24 cellular contexts compared by ENCODE assay signal in the genomic region with DNA sequence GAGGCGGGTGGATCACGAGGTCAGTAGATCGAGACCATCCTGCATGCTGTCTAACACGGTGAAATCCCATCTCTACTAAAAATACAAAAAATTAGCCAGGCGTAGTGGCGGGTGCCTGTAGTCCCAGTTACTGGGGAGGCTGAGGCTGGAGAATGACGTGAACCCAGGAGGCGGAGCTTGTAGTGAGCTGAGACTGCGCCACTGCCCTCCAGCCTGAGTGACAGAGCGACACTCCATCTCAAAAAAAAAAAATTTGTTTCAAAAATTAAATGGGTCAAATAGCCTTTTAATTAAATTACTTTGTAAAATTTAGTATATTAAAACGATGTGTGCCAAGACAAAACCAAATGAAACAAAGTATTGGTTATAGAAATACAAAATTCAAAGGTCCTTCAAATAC. TPM values are rescaled to one million over a fixed set of nuclear protein-coding genes. Genes with fewer than 3 reads are reported as not detected.
DNase-seq lines count a peak whose midpoint lies in the region; FAIRE-seq and TF ChIP-seq lines count a peak whose summit lies in the region.
"Had no signal": no experiment of that assay in that cellular context is flagged by ENCODE, and none has a peak within 500 bp of the region (broad histone marks: within the 10 kb centered on the region; RNA-seq: fewer than 3 reads in every experiment).

No MANE protein-coding gene starts in this region.

- in situ Hi-C loops in GM23248 (cut with MboI): no loop called here
- in situ Hi-C loops in GM13977 (cut with MboI; ENCODE audit: low pct_unique_long_range_greater_than_20kb, low sequenced_read_pairs, unreplicated experiment): no loop called here

- no TSS peak for BruUV-seq in endothelial cell of umbilical vein (replicated peaks; lab: Mats Ljungman, UMichigan)

- no peak overlapping the region for H3K27ac ChIP-seq in GM23248
- H3K27ac ChIP-seq in endothelial cell of umbilical vein (ENCODE audit: insufficient read depth, low read depth, low read length): peak overlapping the region; percentile 18
- H3K27ac ChIP-seq: BLaER1 had no signal

- H3K4me3 ChIP-seq in GM23248 (no peak overlapping the region), endothelial cell of umbilical vein (replicated peaks in 1 of 3; ENCODE audit: insufficient read depth in 1 of 3, low read depth in 1 of 3, low read length in 3 of 3) (no peak overlapping the region)
- H3K4me3 ChIP-seq: BLaER1 had no signal

- H3K79me2 ChIP-seq in GM23248 (ENCODE audit: insufficient read depth) (no peaks in the 10 kb centered on the region), endothelial cell of umbilical vein (ENCODE audit: control insufficient read depth, insufficient read depth, low read length) (no peaks in the 10 kb centered on the region)

- CTCF ChIA-PET in endothelial cell of umbilical vein (lab: Charles Lee): interaction anchor here (0.6 to 1.3 kb wide), 3 partner anchors 11 to 67 kb away, joined by 3 read pairs; no protein-coding TSS in a partner anchor

- TF ChIP-seq POLR2A in endothelial cell of umbilical vein (IDR thresholded peaks at IDR 0.05; ENCODE audit: low read depth, low read length): no peak

- dilution Hi-C loops in endothelial cell of umbilical vein (cut with MboI; ENCODE audit: extremely low pct_ligation_motif_present, low sequenced_read_pairs): no loop called here

- peak overlapping the region; percentile 24 for H3K4me2 ChIP-seq in GM23248 (ENCODE audit: unreplicated experiment)
- no peak overlapping the region for H3K4me2 ChIP-seq in endothelial cell of umbilical vein (ENCODE audit: insufficient read depth, low read length)
- H3K4me2 ChIP-seq: BLaER1 had no signal

- H3K27me3 ChIP-seq in GM23248 (replicated peaks; ENCODE audit: insufficient read depth) (no peaks in the 10 kb centered on the region), endothelial cell of umbilical vein (ENCODE audit: control insufficient read depth in 2 of 2, insufficient read depth in 2 of 2, low read length in 2 of 2) (no peaks in the 10 kb centered on the region)
- H3K27me3 ChIP-seq: BE2C, BLaER1 had no signal

- H3K9me2 ChIP-seq in GM23248 (ENCODE audit: insufficient read depth): no peaks in the 10 kb centered on the region

- H3K4me1 ChIP-seq in GM23248 (ENCODE audit: insufficient read depth) (peaks cover 10% of the 10 kb centered on the region), endothelial cell of umbilical vein (ENCODE audit: control insufficient read depth, extremely low read depth, insufficient read depth, low read length) (peaks cover 10% of the 10 kb centered on the region)
- H3K4me1 ChIP-seq: BE2C had no signal

- no peak for FAIRE-seq in endothelial cell of umbilical vein (lab: Jason Lieb, UNC)
- FAIRE-seq: A204.1, GM12891, GM18507 had no signal

- DNase-seq in GM23248 (no peak), endothelial cell of umbilical vein (ENCODE audit: low read depth, low spot score) (no peak), GM13977 (ENCODE audit: low spot score) (no peak)
- no peak for DNase-seq in activated CD4-positive, alpha-beta T cell treated with anti-CD3 and anti-CD28 coated beads for 1 hour
- no peak for DNase-seq in activated CD8-positive, alpha-beta memory T cell treated with anti-CD3 and anti-CD28 coated beads, Interleukin-2, amount 50 U/mL, for 48 hours
- DNase-seq: 8988T; BE2C; C1 segment of cervical spinal cord; CD4-positive, alpha-beta memory T cell; CD8-positive, alpha-beta memory T cell; COR-L47; DMS 273 treated with DMSO at 0.1 percent for 48 hours; DMS153; DMS53; DMS79; DND-41; GF-D8 had no signal

- no peaks in the 10 kb centered on the region for H4K20me1 ChIP-seq in GM23248 (ENCODE audit: insufficient read depth)
- H4K20me1 ChIP-seq in endothelial cell of umbilical vein (replicated peaks; ENCODE audit: control insufficient read depth, extremely low read depth, insufficient read depth, low read length): no peaks in the 10 kb centered on the region
- H4K20me1 ChIP-seq: BLaER1 had no signal

- POLR2A ChIA-PET in endothelial cell of umbilical vein (lab: Charles Lee): no interaction called here

- WGBS in GM23248 (ENCODE audit: low coverage in 1 of 2, low lambda C conversion rate in 2 of 2, missing lambda C conversion rate in 2 of 2), 2 experiments: 91% methylated on average over 11 of the region's 11 CpGs

- H3K9me1 ChIP-seq in endothelial cell of umbilical vein (replicated peaks; ENCODE audit: control insufficient read depth, extremely low read depth, insufficient read depth, low read length): no peaks in the 10 kb centered on the region

- no peak overlapping the region for H3K9ac ChIP-seq in GM23248
- no peak overlapping the region for H3K9ac ChIP-seq in endothelial cell of umbilical vein (replicated peaks; ENCODE audit: extremely low read depth, insufficient read depth, low read length)
- H3K9ac ChIP-seq: BLaER1 had no signal

- peaks cover 8% of the 10 kb centered on the region; the same call in 1 of the 2 replicates for H3F3A ChIP-seq in GM23248 (ENCODE audit: insufficient read depth)

- intact Hi-C loops in endothelial cell of umbilical vein (cut with micrococcal nuclease): no loop called here

- H3K9me3 ChIP-seq in GM23248 (ENCODE audit: low read depth): no peaks in the 10 kb centered on the region
- no peaks in the 10 kb centered on the region for H3K9me3 ChIP-seq in endothelial cell of umbilical vein (replicated peaks; ENCODE audit: control insufficient read depth, insufficient read depth, low read length)
- H3K9me3 ChIP-seq: BE2C had no signal

- no peak overlapping the region for H2AFZ ChIP-seq in GM23248
- no peak overlapping the region for H2AFZ ChIP-seq in endothelial cell of umbilical vein (ENCODE audit: low read depth, low read length)

- TF ChIP-seq CTCF in endothelial cell of umbilical vein (IDR thresholded peaks at IDR 0.05; ENCODE audit: extremely low read depth in 1 of 2, insufficient read depth in 1 of 2, low read depth in 1 of 2, low read length in 2 of 2) (no peak), GM13977 (IDR thresholded peaks at IDR 0.05; ENCODE audit: extremely low read depth, insufficient read depth, missing control alignments) (no peak)

- no peaks in the 10 kb centered on the region for H3K36me3 ChIP-seq in GM23248 (ENCODE audit: low read depth)
- no peaks in the 10 kb centered on the region for H3K36me3 ChIP-seq in endothelial cell of umbilical vein (ENCODE audit: control insufficient read depth in 2 of 2, extremely low read depth in 1 of 2, insufficient read depth in 2 of 2, low read length in 2 of 2)
- H3K36me3 ChIP-seq: BE2C, BLaER1 had no signal

TF ChIP-seq in endothelial cell of umbilical vein, 7 proteins besides CTCF, POLR2A, EP300 and RAD21:
- TF ChIP-seq FOS (IDR thresholded peaks at IDR 0.05; ENCODE audit: borderline replicate concordance, insufficient read depth, low read length) (no peak), MYC (IDR thresholded peaks at IDR 0.05; ENCODE audit: low read depth, low read length) (no peak), GATA2 (IDR thresholded peaks at IDR 0.05; ENCODE audit: insufficient read depth, insufficient read length, low read depth, low read length) (no peak), EZH2 (IDR thresholded peaks at IDR 0.05; ENCODE audit: borderline replicate concordance, low read depth, low read length, severe bottlenecking) (no peak), POLR2AphosphoS5 (IDR thresholded peaks at IDR 0.05; ENCODE audit: insufficient read depth, low read depth, low read length) (no peak), MAX (IDR thresholded peaks at IDR 0.05; ENCODE audit: insufficient read depth, insufficient read length) (no peak), JUN (IDR thresholded peaks at IDR 0.05; ENCODE audit: borderline replicate concordance, insufficient read depth, insufficient read length, low read depth) (no peak)

RNA-seq across cellular contexts. Expression of gene MRC1, which starts 6.8 kb away (rescaled TPM):
- total RNA-seq in GM23248 (2014; rRNA removed; shearing (Covaris generic)): not detected in 2 replicates
- polyA plus RNA-seq in GM23248 (2016; fragmentation: Nextera tagmentation; extraction: Ambion mirVana) (not detected in 2 replicates), endothelial cell of umbilical vein (0.03 and 0.05 TPM in 2 replicates)
- 0.12 and 0.13 TPM in 2 replicates for total RNA-seq in endothelial cell of umbilical vein
- polyA plus RNA-seq in endothelial cell of umbilical vein (2011; cell fraction: cytosol; rRNA removed): 0.04 TPM in 2 replicates
- 0.07 and 0.11 TPM in 2 replicates for polyA plus RNA-seq in endothelial cell of umbilical vein (2011; cell fraction: nucleus; rRNA removed)
- polyA plus RNA-seq in endothelial cell of umbilical vein (2012): 0.07 TPM in 1 of 2 replicates, not detected in the other
- 0.13 and 0.32 TPM in 2 replicates for polyA minus RNA-seq in endothelial cell of umbilical vein
- polyA minus RNA-seq in endothelial cell of umbilical vein (2011; cell fraction: cytosol; rRNA and poly(A)+ RNA removed): not detected
- polyA minus RNA-seq in endothelial cell of umbilical vein (2011; cell fraction: nucleus; rRNA and poly(A)+ RNA removed): 0.14 TPM in 1 of 2 replicates, not detected in the other
- total RNA-seq: Daoy, G401 had no signal
- polyA plus RNA-seq: CD8-positive, alpha-beta memory T cell had no signal

RNA-seq across cellular contexts. Expression of gene TMEM236, which starts 50.3 kb away (rescaled TPM):
- total RNA-seq in GM23248 (2014; rRNA removed; shearing (Covaris generic)): 0.11 and 0.13 TPM in 2 replicates
- polyA plus RNA-seq in GM23248 (2016; fragmentation: Nextera tagmentation; extraction: Ambion mirVana): not detected in 2 replicates
- 0.24 TPM in 1 of 2 replicates, not detected in the other for total RNA-seq in endothelial cell of umbilical vein
- polyA plus RNA-seq in endothelial cell of umbilical vein: 0.19 and 0.29 TPM in 2 replicates
- 0.28 and 0.31 TPM in 2 replicates for polyA plus RNA-seq in endothelial cell of umbilical vein (2011; cell fraction: cytosol; rRNA removed)
- 0.21 and 0.28 TPM in 2 replicates for polyA plus RNA-seq in endothelial cell of umbilical vein (2011; cell fraction: nucleus; rRNA removed)
- not detected in 2 replicates for polyA plus RNA-seq in endothelial cell of umbilical vein (2012)
- 0.29 and 0.30 TPM in 2 replicates for polyA minus RNA-seq in endothelial cell of umbilical vein
- polyA minus RNA-seq in endothelial cell of umbilical vein (2011; cell fraction: cytosol; rRNA and poly(A)+ RNA removed): not detected
- polyA minus RNA-seq in endothelial cell of umbilical vein (2011; cell fraction: nucleus; rRNA and poly(A)+ RNA removed): 0.24 and 0.29 TPM in 2 replicates
- total RNA-seq: G401 had no signal
- polyA plus RNA-seq: CD14-positive monocyte; CD8-positive, alpha-beta memory T cell had no signal
